Comparison of ENCODE assay signal across 22 cellular contexts in genomic region chr14:38291681-38292459, GRCh38. TPM values are rescaled to one million over a fixed set of nuclear protein-coding genes. Genes with fewer than 3 reads are reported as not detected.
DNase-seq lines count a peak whose midpoint lies in the region; ATAC-seq and TF ChIP-seq lines count a peak whose summit lies in the region.
"Had no signal": no experiment of that assay in that cellular context is flagged by ENCODE, and none has a peak within 500 bp of the region (broad histone marks: within the 10 kb centered on the region; RNA-seq: fewer than 3 reads in every experiment).

No MANE protein-coding gene starts in this region.

- no peaks in the 10 kb centered on the region for H3K36me3 ChIP-seq in H7 (replicated peaks; ENCODE audit: control insufficient read depth, insufficient read depth, low read length)
- H3K36me3 ChIP-seq: thoracic aorta had no signal

- H3K4me3 ChIP-seq in cardiac fibroblast (replicated peaks in 1 of 2; ENCODE audit: low read depth in 2 of 2, low read length in 2 of 2), result no peak overlapping the region
- H3K4me3 ChIP-seq in H7 (ENCODE audit: insufficient read depth, low read depth, low read length), result no peak overlapping the region
- H3K4me3 ChIP-seq: thoracic aorta had no signal

- H3K27me3 ChIP-seq in H7 (ENCODE audit: control insufficient read depth, insufficient read depth, low read length), result no peaks in the 10 kb centered on the region

- DNase-seq in EH (ENCODE audit: low read depth) (peak; percentile 84), M059J (ENCODE audit: low read depth) (peak; percentile 38), cardiac fibroblast (ENCODE audit: low read depth in 2 of 2) (peak; percentile 37 to 49), omental fat pad (ENCODE audit: low spot score) (no peak), H7 (no peak), NCI-H128 (lab: John Stamatoyannopoulos, UW; ENCODE audit: unreplicated experiment) (no peak)
- DNase-seq in activated CD4-positive, alpha-beta T cell treated with anti-CD3 and anti-CD28 coated beads, Interleukin-2, amount 50 U/mL, for 4 hours, result no peak
- DNase-seq: activated CD4-positive, alpha-beta T cell treated with anti-CD3 and anti-CD28 coated beads, Interleukin-2, amount 50 U/mL, for 1 hour; activated gamma-delta T cell treated with Interleukin-2 at 50 U/mL for 16 hours; amniotic stem cell; kidney glomerular epithelial cell; midbrain; NCI-H1092 treated with DMSO at 0.1 percent for 48 hours; NCI-H2081 treated with DMSO at 0.1 percent for 48 hours; NCI-H524 treated with DMSO at 0.1 percent for 48 hours; SIG-M5; stimulated activated CD4-positive, alpha-beta T cell treated with anti-CD3 and anti-CD28 coated beads, Interleukin-15, amount 100 ng/mL, for 24 hours had no signal

- ATAC-seq in omental fat pad (ENCODE audit: low FRiP score) (peak; percentile 42), GM19397 (IDR thresholded peaks at IDR 0.05; ENCODE audit: unreplicated experiment) (no peak)

- TF ChIP-seq CTCF in cardiac fibroblast (IDR thresholded peaks at IDR 0.05; ENCODE audit: low read depth, low read length) (no peak), omental fat pad (IDR thresholded peaks at IDR 0.05) (no peak)

RNA-seq across cellular contexts. Expression of gene CLEC14A, which starts 36.0 kb away (rescaled TPM):
- total RNA-seq in M059J (2014; rRNA removed; shearing (Covaris generic)), result 0.20 TPM in 1 of 2 replicates, not detected in the other
- 100 to 1,000 TPM in 1 of 4 donors, 10 to 100 TPM in 3; 10.4 to 125 (median 32.5) TPM for total RNA-seq in omental fat pad
- total RNA-seq in H7 (2014; rRNA removed; shearing (Covaris generic)), result 0.21 and 0.30 TPM in 2 replicates
- total RNA-seq: B cell; HT-29; T-helper 1 cell treated with Interleukin-12 subunit alpha and Interleukin-12 subunit beta and Interleukin-4 antibody, amounts not matched to agents 30 ng/mL and 1 ng/mL, for 36 hours had no signal

Comparison
In these comparisons a context has a peak if more than half of its experiments do, and no peak if none do; other contexts are left out.
1. DNase-seq: peak in EH (single experiment), M059J (single experiment) and cardiac fibroblast (2 of 2); none in omental fat pad (single experiment), H7 (single experiment), activated CD4-positive, alpha-beta T cell treated with anti-CD3 and anti-CD28 coated beads, Interleukin-2, amount 50 U/mL, for 4 hours (0 of 2) and NCI-H128 (single experiment).